Comparison of ENCODE assay signal across 21 cellular contexts in genomic region chr14:91322623-91323022, GRCh38.
DNase-seq lines count a peak whose midpoint lies in the region; ATAC-seq, FAIRE-seq and TF ChIP-seq lines count a peak whose summit lies in the region.
"Had no signal": no experiment of that assay in that cellular context is flagged by ENCODE, and none has a peak within 500 bp of the region (broad histone marks: within the 10 kb centered on the region; RNA-seq: fewer than 3 reads in every experiment).

No MANE protein-coding gene starts in this region.

- H3K9me1 ChIP-seq in endothelial cell of umbilical vein (replicated peaks; ENCODE audit: control insufficient read depth, extremely low read depth, insufficient read depth, low read length) = no peaks in the 10 kb centered on the region

- no peak for ATAC-seq in heart right ventricle
- ATAC-seq in left ventricle myocardium superior = no peak
- ATAC-seq in upper lobe of right lung = no peak
- ATAC-seq in HG02973 (IDR thresholded peaks at IDR 0.05; ENCODE audit: unreplicated experiment) = no peak
- no peak for ATAC-seq in HG03571 (IDR thresholded peaks at IDR 0.05; ENCODE audit: unreplicated experiment)
- ATAC-seq: foreskin keratinocyte, left colon, right cardiac atrium had no signal

- no TSS peak for BruUV-seq in endothelial cell of umbilical vein (replicated peaks; lab: Mats Ljungman, UMichigan)

- no peak for TF ChIP-seq CTCF in heart right ventricle (IDR thresholded peaks at IDR 0.05)
- no peak for TF ChIP-seq CTCF in OCI-LY3 (IDR thresholded peaks at IDR 0.05; ENCODE audit: low read depth, low read length)
- TF ChIP-seq CTCF in endothelial cell of umbilical vein (IDR thresholded peaks at IDR 0.05; ENCODE audit: extremely low read depth in 1 of 2, insufficient read depth in 1 of 2, low read depth in 1 of 2, low read length in 2 of 2) = no peak
- no peak for TF ChIP-seq CTCF in upper lobe of right lung (IDR thresholded peaks at IDR 0.05)

- H2AFZ ChIP-seq in OCI-LY3 (ENCODE audit: low read depth, low read length) = no peak overlapping the region
- H2AFZ ChIP-seq in endothelial cell of umbilical vein (ENCODE audit: low read depth, low read length) = no peak overlapping the region

- peaks cover 0 to 40% (median 0%) of the 10 kb centered on the region in 9 donors for H3K36me3 ChIP-seq in heart right ventricle
- H3K36me3 ChIP-seq in OCI-LY3 (replicated peaks; ENCODE audit: low read depth, low read length) = peaks cover 57% of the 10 kb centered on the region
- H3K36me3 ChIP-seq in endothelial cell of umbilical vein (ENCODE audit: control insufficient read depth in 2 of 2, extremely low read depth in 1 of 2, insufficient read depth in 2 of 2, low read length in 2 of 2) = peaks cover 0 to 17% of the 10 kb centered on the region in 2 experiments
- no peaks in the 10 kb centered on the region for H3K36me3 ChIP-seq in upper lobe of right lung

- peaks cover 5 to 76% (median 65%) of the 10 kb centered on the region in 9 donors for H3K4me1 ChIP-seq in heart right ventricle
- peaks cover 59% of the 10 kb centered on the region for H3K4me1 ChIP-seq in OCI-LY3 (ENCODE audit: low read length)
- peaks cover 58% of the 10 kb centered on the region for H3K4me1 ChIP-seq in endothelial cell of umbilical vein (ENCODE audit: control insufficient read depth, extremely low read depth, insufficient read depth, low read length)
- H3K4me1 ChIP-seq in upper lobe of right lung = peaks cover 47% of the 10 kb centered on the region

- intact Hi-C loops in heart right ventricle (cut with DNase I) (loop anchor here in 9 of 10 donors (1.0 to 5.0 kb wide), 5 partner anchors 50 to 97 kb away; partner anchors contain the start of gene CCDC88C (in 2 of the 9)), left ventricle myocardium superior (cut with micrococcal nuclease) (loop anchor here (10.0 kb wide), 1 partner anchor 92 kb away; the partner anchor contains the start of gene CCDC88C), endothelial cell of umbilical vein (cut with micrococcal nuclease) (loop anchor here (1.0 kb wide), 2 partner anchors 96 to 188 kb away; partner anchors contain the start of gene PPP4R3A), upper lobe of right lung (cut with DNase I) (loop anchor here (5.0 kb wide), 1 partner anchor 95 kb away; the partner anchor contains the start of gene CCDC88C)

- peaks cover 15% of the 10 kb centered on the region; the same call in 1 of the 2 replicates for H3K79me2 ChIP-seq in OCI-LY3 (ENCODE audit: low read length)
- H3K79me2 ChIP-seq in endothelial cell of umbilical vein (ENCODE audit: control insufficient read depth, insufficient read depth, low read length) = no peaks in the 10 kb centered on the region

- H3K27me3 ChIP-seq in heart right ventricle (no peaks in the 10 kb centered on the region), OCI-LY3 (ENCODE audit: low read depth, low read length) (no peaks in the 10 kb centered on the region), endothelial cell of umbilical vein (ENCODE audit: control insufficient read depth in 2 of 2, insufficient read depth in 2 of 2, low read length in 2 of 2) (no peaks in the 10 kb centered on the region), upper lobe of right lung (no peaks in the 10 kb centered on the region)
- H3K27me3 ChIP-seq: foreskin keratinocyte, stomach had no signal

- POLR2A ChIA-PET in endothelial cell of umbilical vein (lab: Charles Lee) = no interaction called here

- dilution Hi-C loops in endothelial cell of umbilical vein (cut with MboI; ENCODE audit: extremely low pct_ligation_motif_present, low sequenced_read_pairs) = no loop called here

- H4K20me1 ChIP-seq in OCI-LY3 (ENCODE audit: insufficient read depth, low read length) (peaks cover 8% of the 10 kb centered on the region; the same call in 1 of the 2 replicates), endothelial cell of umbilical vein (replicated peaks; ENCODE audit: control insufficient read depth, extremely low read depth, insufficient read depth, low read length) (no peaks in the 10 kb centered on the region)

- H3K4me3 ChIP-seq in heart right ventricle (peak overlapping the region in 1 of 10 donors; percentile 53), OCI-LY3 (ENCODE audit: low read length) (peak overlapping the region; percentile 9; the same call in 1 of the 2 replicates), endothelial cell of umbilical vein (replicated peaks in 1 of 3; ENCODE audit: insufficient read depth in 1 of 3, low read depth in 1 of 3, low read length in 3 of 3) (no peak overlapping the region), upper lobe of right lung (no peak overlapping the region)
- H3K4me3 ChIP-seq: stomach had no signal

- H3K9me3 ChIP-seq in heart right ventricle (no peaks in the 10 kb centered on the region), OCI-LY3 (ENCODE audit: insufficient read depth, low read length) (no peaks in the 10 kb centered on the region), endothelial cell of umbilical vein (replicated peaks; ENCODE audit: control insufficient read depth, insufficient read depth, low read length) (no peaks in the 10 kb centered on the region), upper lobe of right lung (no peaks in the 10 kb centered on the region)
- H3K9me3 ChIP-seq: SK-N-SH, stomach had no signal

- 68 to 70% methylated on average over 6 of the region's 6 CpGs for WGBS in heart right ventricle, 2 donors

- peak overlapping the region in 8 of 10 donors; percentile 70 to 90 (median 82) for H3K27ac ChIP-seq in heart right ventricle
- H3K27ac ChIP-seq in OCI-LY3 (ENCODE audit: low read length) = peak overlapping the region; percentile 90
- H3K27ac ChIP-seq in endothelial cell of umbilical vein (ENCODE audit: insufficient read depth, low read depth, low read length) = peak overlapping the region; percentile 82
- peak overlapping the region; percentile 71 for H3K27ac ChIP-seq in upper lobe of right lung
- H3K27ac ChIP-seq: foreskin keratinocyte, HL-60 had no signal

- H3K4me2 ChIP-seq in OCI-LY3 (ENCODE audit: low read length) (peak overlapping the region; percentile 51), endothelial cell of umbilical vein (ENCODE audit: insufficient read depth, low read length) (no peak overlapping the region)
- H3K4me2 ChIP-seq: SK-N-SH had no signal

- H3K9ac ChIP-seq in OCI-LY3 (ENCODE audit: low read length) (peak overlapping the region; percentile 27; the same call in 1 of the 2 replicates), endothelial cell of umbilical vein (replicated peaks; ENCODE audit: extremely low read depth, insufficient read depth, low read length) (no peak overlapping the region)
- H3K9ac ChIP-seq: SK-N-SH had no signal

- DNase-seq in heart right ventricle (no peak), left ventricle myocardium superior (no peak), endothelial cell of umbilical vein (ENCODE audit: low read depth, low spot score) (peak; percentile 47), upper lobe of right lung (no peak), NCI-H446 (lab: John Stamatoyannopoulos, UW) (no peak)
- DNase-seq: activated effector memory CD4-positive, alpha-beta T cell treated with anti-CD3 and anti-CD28 coated beads, Interleukin-2, amount 50 U/mL, for 16 hours; Calu3; foreskin keratinocyte; HFFc6; left colon; NCI-H1048; NCI-H2029 treated with DMSO at 0.1 percent for 48 hours; NCI-H524; SK-N-SH; stomach had no signal

- CTCF ChIA-PET in endothelial cell of umbilical vein (lab: Charles Lee) = interaction anchor here (1.4 to 8.7 kb wide), 5 partner anchors 13 to 105 kb away, joined by 3 to 196 read pairs (median 11); partner anchors contain the start of gene CCDC88C

- FAIRE-seq in endothelial cell of umbilical vein (lab: Jason Lieb, UNC) = peak; percentile 82
- FAIRE-seq: colon had no signal

- no peak for TF ChIP-seq POLR2A in endothelial cell of umbilical vein (IDR thresholded peaks at IDR 0.05; ENCODE audit: low read depth, low read length)

TF ChIP-seq in endothelial cell of umbilical vein, 7 proteins besides CTCF, POLR2A, EP300 and RAD21:
- TF ChIP-seq MYC (IDR thresholded peaks at IDR 0.05; ENCODE audit: low read depth, low read length) = no peak
- TF ChIP-seq MAX (IDR thresholded peaks at IDR 0.05; ENCODE audit: insufficient read depth, insufficient read length) = no peak
- no peak for TF ChIP-seq GATA2 (IDR thresholded peaks at IDR 0.05; ENCODE audit: insufficient read depth, insufficient read length, low read depth, low read length)
- TF ChIP-seq JUN (IDR thresholded peaks at IDR 0.05; ENCODE audit: borderline replicate concordance, insufficient read depth, insufficient read length, low read depth) = peak; percentile 11
- no peak for TF ChIP-seq FOS (IDR thresholded peaks at IDR 0.05; ENCODE audit: borderline replicate concordance, insufficient read depth, low read length)
